ENCODE assay signal across 19 cellular contexts in the genomic region with DNA sequence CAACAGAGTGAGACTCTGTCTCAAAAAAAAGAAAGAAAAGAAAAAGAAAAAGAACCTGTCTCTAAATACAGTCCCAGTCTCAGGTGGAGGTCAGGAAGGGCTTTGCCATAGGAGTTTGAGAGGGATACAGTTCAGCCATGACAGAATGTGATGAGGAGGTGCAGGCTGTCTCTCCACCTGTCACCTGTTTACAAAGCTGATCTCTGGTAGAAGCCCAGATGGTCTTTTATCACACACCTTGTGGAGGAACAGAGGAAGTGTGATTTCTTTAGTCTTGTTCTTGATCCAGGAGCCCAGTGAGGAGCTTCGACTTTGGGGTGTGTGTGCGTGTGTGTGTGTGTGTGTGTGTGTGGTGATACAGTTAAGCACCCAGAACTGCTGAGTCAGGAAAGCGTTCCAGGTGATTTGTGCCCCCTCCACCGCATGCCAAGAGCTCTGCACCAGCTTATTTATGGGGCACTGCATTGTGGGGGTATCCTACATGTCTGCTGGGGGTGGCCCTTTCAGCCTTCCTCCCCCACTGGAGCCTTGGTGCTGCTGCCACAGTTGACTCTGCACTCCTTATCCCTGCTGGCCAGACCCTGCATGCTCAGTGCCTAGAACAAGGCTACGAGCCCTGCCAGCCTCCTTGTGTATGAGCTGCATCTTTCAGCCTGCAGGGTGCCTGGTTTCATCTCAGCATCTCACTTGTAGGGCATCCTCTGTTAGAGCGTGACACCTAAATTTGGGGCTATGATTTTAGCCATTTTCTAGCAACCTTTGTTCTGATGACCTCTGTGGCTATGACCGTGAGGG. TPM values are rescaled to one million over a fixed set of nuclear protein-coding genes. Genes with fewer than 3 reads are reported as not detected.
DNase-seq lines count a peak whose midpoint lies in the region; ATAC-seq, FAIRE-seq and TF ChIP-seq lines count a peak whose summit lies in the region.
"Had no signal": no experiment of that assay in that cellular context is flagged by ENCODE, and none has a peak within 500 bp of the region (broad histone marks: within the 10 kb centered on the region; RNA-seq: fewer than 3 reads in every experiment).

No MANE protein-coding gene starts in this region.

- POLR2A ChIA-PET in A549 (lab: Yijun Ruan, JAX), result no interaction called here
- POLR2A ChIA-PET in CD4-positive, alpha-beta T cell (lab: Charles Lee), result interaction anchor here (0.5 to 0.9 kb wide), 3 partner anchors 9 to 144 kb away, joined by 3 to 5 read pairs (median 3); a partner anchor contains a TSS
- POLR2A ChIA-PET in OCI-LY7 (lab: Charles Lee), result interaction anchor here (1.4 kb wide), 1 partner anchor 8 kb away, joined by 4 read pairs; no protein-coding TSS in a partner anchor

- no peaks in the 10 kb centered on the region for H3K27me3 ChIP-seq in CD4-positive, alpha-beta T cell (ENCODE audit: control insufficient read depth, insufficient read depth, low read length)
- H3K27me3 ChIP-seq in colonic mucosa, result no peaks in the 10 kb centered on the region
- H3K27me3 ChIP-seq: cardiac muscle cell, tibial nerve had no signal

- H3K27ac ChIP-seq in A549, result no peak overlapping the region
- H3K27ac ChIP-seq in CD4-positive, alpha-beta T cell (ENCODE audit: low read depth, low read length), result no peak overlapping the region
- no peak overlapping the region for H3K27ac ChIP-seq in OCI-LY7 (ENCODE audit: low read depth, low read length, poor library complexity, severe bottlenecking)
- no peak overlapping the region for H3K27ac ChIP-seq in colonic mucosa
- H3K27ac ChIP-seq: cardiac muscle cell, RWPE1, tibial nerve had no signal

- H3K4me3 Mint-ChIP-seq in CD4-positive, alpha-beta T cell, result no peak overlapping the region
- H3K4me3 Mint-ChIP-seq in immature natural killer cell, result peak overlapping the region in 1 of 5 donors; percentile 13

- H3K4me1 ChIP-seq in A549, result no peaks in the 10 kb centered on the region
- H3K4me1 ChIP-seq in OCI-LY7 (ENCODE audit: insufficient read depth, low read length, poor library complexity, severe bottlenecking), result peaks cover 12% of the 10 kb centered on the region
- no peaks in the 10 kb centered on the region for H3K4me1 ChIP-seq in colonic mucosa
- H3K4me1 ChIP-seq: tibial nerve had no signal

- H3K9me3 ChIP-seq in A549 (no peaks in the 10 kb centered on the region), OCI-LY7 (ENCODE audit: low read length) (no peaks in the 10 kb centered on the region; the same call in 1 of the 2 replicates), colonic mucosa (no peaks in the 10 kb centered on the region)
- no peaks in the 10 kb centered on the region for H3K9me3 ChIP-seq in CD4-positive, alpha-beta T cell (ENCODE audit: control insufficient read depth, low read length)
- H3K9me3 ChIP-seq: tibial nerve had no signal

- ATAC-seq in A549, result no peak
- ATAC-seq in CD4-positive, alpha-beta T cell (ENCODE audit: poor library complexity), result no peak
- no peak for ATAC-seq in GM19397 (IDR thresholded peaks at IDR 0.05; ENCODE audit: unreplicated experiment)
- ATAC-seq in HG02588 (IDR thresholded peaks at IDR 0.05; ENCODE audit: unreplicated experiment), result no peak
- ATAC-seq: effector memory CD8-positive, alpha-beta T cell had no signal

- no TSS peak for BruUV-seq in OCI-LY7 (replicated peaks; lab: Mats Ljungman, UMichigan)

- no peak for TF ChIP-seq POLR2A in A549 (IDR thresholded peaks at IDR 0.05; ENCODE audit: low read length)

- no peaks in the 10 kb centered on the region for H4K20me1 ChIP-seq in OCI-LY7 (ENCODE audit: insufficient read depth, low read length)

- no peak for TF ChIP-seq EP300 in A549 (IDR thresholded peaks at IDR 0.05)

- H3K4me1 Mint-ChIP-seq in CD4-positive, alpha-beta T cell (ENCODE audit: low read depth), result peaks cover 33% of the 10 kb centered on the region
- peaks cover 35 to 40% of the 10 kb centered on the region in 2 donors for H3K4me1 Mint-ChIP-seq in immature natural killer cell

- DNase-seq in A549 (ENCODE audit: low read depth in 1 of 2, low spot score in 1 of 2) (no peak), OCI-LY7 (ENCODE audit: low spot score) (peak; percentile 33), immature natural killer cell (no peak), colonic mucosa (no peak), LoVo (ENCODE audit: low spot score) (no peak)
- DNase-seq in CD4-positive, alpha-beta T cell, result no peak
- DNase-seq: activated CD4-positive, alpha-beta T cell treated with anti-CD3 and anti-CD28 coated beads, Interleukin-2, amount 50 U/mL, for 48 hours; activated T-cell treated with anti-CD3 and anti-CD28 coated beads, Interleukin-2, amount 50 U/mL, for 48 hours; AML-193; DMS153; effector memory CD8-positive, alpha-beta T cell; NCI-H2029; NCI-H774 had no signal

- H3K27ac Mint-ChIP-seq in CD4-positive, alpha-beta T cell, result peak overlapping the region; percentile 75
- H3K27ac Mint-ChIP-seq in immature natural killer cell, result peak overlapping the region in 5 of 6 donors; percentile 51 to 93 (median 77)

- CTCF ChIA-PET in A549 (lab: Yijun Ruan, JAX), result interaction anchor here (0.7 kb wide), 1 partner anchor 84 kb away, joined by 3 read pairs; no protein-coding TSS in a partner anchor
- CTCF ChIA-PET in CD4-positive, alpha-beta T cell (lab: Charles Lee), result no interaction called here
- CTCF ChIA-PET in OCI-LY7 (lab: Charles Lee; ENCODE audit: unreplicated experiment), result no interaction called here

- H3K36me3 Mint-ChIP-seq in CD4-positive, alpha-beta T cell (ENCODE audit: low read depth), result peaks cover 14% of the 10 kb centered on the region
- H3K36me3 Mint-ChIP-seq in immature natural killer cell, result peaks cover 3 to 20% (median 11%) of the 10 kb centered on the region in 3 donors

- H3K36me3 ChIP-seq in OCI-LY7 (ENCODE audit: insufficient read depth, low read length) (no peaks in the 10 kb centered on the region), colonic mucosa (no peaks in the 10 kb centered on the region)
- H3K36me3 ChIP-seq: cardiac muscle cell had no signal

- no peak for FAIRE-seq in A549 (lab: Jason Lieb, UNC)
- FAIRE-seq: HTR-8/SVneo had no signal

- intact Hi-C loops in CD4-positive, alpha-beta T cell (cut with DNase I, micrococcal nuclease), result no loop called here
- intact Hi-C loops in OCI-LY7 (cut with micrococcal nuclease; ENCODE audit: unreplicated experiment) (no loop called here), colonic mucosa (cut with DNase I) (no loop called here)

- H3K4me3 ChIP-seq in A549 (no peak overlapping the region), OCI-LY7 (ENCODE audit: low read depth, low read length, poor library complexity, severe bottlenecking) (no peak overlapping the region), colonic mucosa (no peak overlapping the region)
- H3K4me3 ChIP-seq: cardiac muscle cell, tibial nerve had no signal

- no peaks in the 10 kb centered on the region for H3K79me2 ChIP-seq in OCI-LY7 (ENCODE audit: insufficient read depth, low read depth, low read length)

- no peak overlapping the region for H3K9ac ChIP-seq in colonic mucosa (ENCODE audit: low read depth in 2 of 2, low read length in 2 of 2)

- TF ChIP-seq RAD21 in A549 (conservative IDR thresholded peaks at IDR 0.05 in 1 of 2, IDR thresholded peaks at IDR 0.05 in 1 of 2), result no peak

- no peaks in the 10 kb centered on the region for H3K9me3 Mint-ChIP-seq in CD4-positive, alpha-beta T cell
- H3K9me3 Mint-ChIP-seq in immature natural killer cell, result no peaks in the 10 kb centered on the region
- H3K9me3 Mint-ChIP-seq: effector memory CD8-positive, alpha-beta T cell had no signal

- no peak for TF ChIP-seq CTCF in A549 (IDR thresholded peaks at IDR 0.05)
- TF ChIP-seq CTCF in CD4-positive, alpha-beta T cell (IDR thresholded peaks at IDR 0.05), result no peak
- no peak for TF ChIP-seq CTCF in OCI-LY7 (conservative IDR thresholded peaks at IDR 0.05; ENCODE audit: low read length)
- TF ChIP-seq CTCF in colonic mucosa (IDR thresholded peaks at IDR 0.05), result no peak

- 77% methylated on average over 7 of the region's 7 CpGs for WGBS in A549 (ENCODE audit: missing lambda C conversion rate)

- no peaks in the 10 kb centered on the region for H3K27me3 Mint-ChIP-seq in CD4-positive, alpha-beta T cell
- peaks cover 1 to 8% (median 2%) of the 10 kb centered on the region in 3 donors for H3K27me3 Mint-ChIP-seq in immature natural killer cell (ENCODE audit: low read depth in 3 of 3)
- H3K27me3 Mint-ChIP-seq: effector memory CD8-positive, alpha-beta T cell had no signal

- H3K4me2 ChIP-seq in A549, result no peak overlapping the region
- H3K4me2 ChIP-seq in OCI-LY7 (ENCODE audit: low read length), result no peak overlapping the region

- H2AFZ ChIP-seq in OCI-LY7 (ENCODE audit: low read length), result no peak overlapping the region

- H3K9me2 ChIP-seq in OCI-LY7 (ENCODE audit: insufficient read depth, low read length), result no peaks in the 10 kb centered on the region

TF ChIP-seq in A549, 52 proteins besides CTCF, POLR2A, EP300 and RAD21:
- TF ChIP-seq CBX2 (IDR thresholded peaks at IDR 0.05; ENCODE audit: borderline replicate concordance, low read depth) (no peak), MAFK (IDR thresholded peaks at IDR 0.05; ENCODE audit: partially characterized antibody) (peak; percentile 65)
TF ChIP-seq in A549: peak in this region for 1.

RNA-seq across cellular contexts. Expression of a gene that starts 19.3 kb away (rescaled TPM):
- polyA plus RNA-seq in A549 (2011; rRNA removed) (3.5 and 4.5 TPM in 2 replicates), A549 (2017; fragmentation: RNase III; extraction: RNeasy Plus Mini Kit Qiagen cat#74134 plus additional on column Dnase treatment) (2.8 to 3.8 TPM (median 3.0 TPM) in 3 replicates), immature natural killer cell (10 to 100 TPM in 1 of 3 donors, 1 to 10 TPM in 2; 2.5 to 15.5 (median 4.5) TPM)
- polyA plus RNA-seq in A549 (2012; cell fraction: cytosol; rRNA removed), result 1.5 and 2.2 TPM in 2 replicates
- 2.5 and 3.2 TPM in 2 replicates for polyA plus RNA-seq in A549 (2012; cell fraction: nucleus; rRNA removed)
- polyA minus RNA-seq in A549 (2011; rRNA and poly(A)+ RNA removed), result 4.6 and 6.0 TPM in 2 replicates
- 10 to 100 TPM; 11.0 to 12.7 TPM for total RNA-seq in CD4-positive, alpha-beta T cell
- total RNA-seq in OCI-LY7 (2014; rRNA removed; shearing (Covaris generic)), result 4.2 and 4.9 TPM in 2 replicates
- total RNA-seq in OCI-LY7 (2022) (9.2 and 9.7 TPM in 2 replicates), colonic mucosa (10 to 100 TPM; 72.5 to 78.8 TPM)

RNA-seq across cellular contexts. Expression of a gene that starts 41.1 kb away (rescaled TPM):
- polyA plus RNA-seq in A549 (2011; rRNA removed) (5.2 and 6.1 TPM in 2 replicates), A549 (2017; fragmentation: RNase III; extraction: RNeasy Plus Mini Kit Qiagen cat#74134 plus additional on column Dnase treatment) (5.9 to 6.5 TPM (median 6.5 TPM) in 3 replicates), immature natural killer cell (1 to 10 TPM; 1.1 to 5.1 (median 1.5) TPM)
- polyA plus RNA-seq in A549 (2012; cell fraction: cytosol; rRNA removed), result 9.9 and 11.2 TPM in 2 replicates
- polyA plus RNA-seq in A549 (2012; cell fraction: nucleus; rRNA removed), result 5.9 and 7.9 TPM in 2 replicates
- 0.97 and 1.7 TPM in 2 replicates for polyA minus RNA-seq in A549 (2011; rRNA and poly(A)+ RNA removed)
- total RNA-seq in CD4-positive, alpha-beta T cell, result 1 to 10 TPM; 2.6 to 3.0 TPM
- total RNA-seq in OCI-LY7 (2014; rRNA removed; shearing (Covaris generic)), result not detected in 2 replicates
- total RNA-seq in OCI-LY7 (2022) (not detected in 2 replicates), colonic mucosa (1 to 10 TPM; 2.2 TPM)
- total RNA-seq: cardiac muscle cell had no signal
- polyA plus RNA-seq: cardiac muscle cell had no signal

Comparison
In these comparisons a context has a peak if more than half of its experiments do, and no peak if none do; other contexts are left out.
1. RNA of a gene that starts 19.3 kb away (total RNA-seq): 72.5 to 78.8 TPM in colonic mucosa; 11.0 to 12.7 TPM in CD4-positive, alpha-beta T cell and 4.2 to 9.7 TPM in OCI-LY7; every median in the first group is over 4 times any median in the second.